ENCODE assay signal across 2 cellular contexts in the genomic region with DNA sequence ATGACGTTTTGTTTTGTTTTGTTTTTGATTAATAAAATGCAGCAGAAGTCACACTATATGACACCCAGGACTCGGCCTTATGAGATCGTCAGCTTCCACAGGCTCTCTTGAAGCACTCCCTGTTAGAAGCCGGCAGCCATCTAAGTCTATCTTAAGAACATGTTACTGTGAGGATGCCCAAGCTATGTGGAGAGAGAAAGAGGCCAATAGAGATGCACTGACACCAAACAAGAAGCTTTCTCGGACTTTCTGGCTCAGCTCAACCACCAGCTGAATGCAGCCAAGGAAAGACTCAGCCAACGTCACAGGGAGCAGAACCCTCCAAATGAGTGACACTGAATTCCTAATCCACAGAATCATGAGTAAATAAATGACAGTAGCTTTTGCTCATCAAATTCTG.
TF ChIP-seq lines count a peak whose summit lies in the region.

No MANE protein-coding gene starts in this region.

TF ChIP-seq in A549, 52 proteins besides CTCF, POLR2A, EP300 and RAD21:
- TF ChIP-seq FOXS1 (CRISPR knock-in tag; IDR thresholded peaks at IDR 0.05) (no peak), TFCP2L1 (CRISPR knock-in tag; IDR thresholded peaks at IDR 0.05) (no peak), MAFK (IDR thresholded peaks at IDR 0.05; ENCODE audit: partially characterized antibody) (no peak), SMC3 (IDR thresholded peaks at IDR 0.05) (no peak)
- TF ChIP-seq, protein P1, sequence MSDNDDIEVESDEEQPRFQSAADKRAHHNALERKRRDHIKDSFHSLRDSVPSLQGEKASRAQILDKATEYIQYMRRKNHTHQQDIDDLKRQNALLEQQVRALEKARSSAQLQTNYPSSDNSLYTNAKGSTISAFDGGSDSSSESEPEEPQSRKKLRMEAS (IDR thresholded peaks at IDR 0.05) = no peak

TF ChIP-seq in IMR-90, 13 proteins besides CTCF, POLR2A, EP300 and RAD21:
- TF ChIP-seq, protein P2, sequence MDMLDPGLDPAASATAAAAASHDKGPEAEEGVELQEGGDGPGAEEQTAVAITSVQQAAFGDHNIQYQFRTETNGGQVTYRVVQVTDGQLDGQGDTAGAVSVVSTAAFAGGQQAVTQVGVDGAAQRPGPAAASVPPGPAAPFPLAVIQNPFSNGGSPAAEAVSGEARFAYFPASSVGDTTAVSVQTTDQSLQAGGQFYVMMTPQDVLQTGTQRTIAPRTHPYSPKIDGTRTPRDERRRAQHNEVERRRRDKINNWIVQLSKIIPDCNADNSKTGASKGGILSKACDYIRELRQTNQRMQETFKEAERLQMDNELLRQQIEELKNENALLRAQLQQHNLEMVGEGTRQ (IDR thresholded peaks at IDR 0.05; ENCODE audit: low read depth, low read length) = no peak
- no peak for TF ChIP-seq MAZ (IDR thresholded peaks at IDR 0.05; ENCODE audit: borderline replicate concordance, low read depth, low read length)
- TF ChIP-seq FOS (IDR thresholded peaks at IDR 0.05; ENCODE audit: low read depth, low read length) = no peak
- TF ChIP-seq NFE2L2 (IDR thresholded peaks at IDR 0.05; ENCODE audit: low read depth, low read length) = no peak
- no peak for TF ChIP-seq BHLHE40 (IDR thresholded peaks at IDR 0.05; ENCODE audit: low read depth, low read length)
- no peak for TF ChIP-seq MAFK (IDR thresholded peaks at IDR 0.05; ENCODE audit: low read depth, low read length)
- no peak for TF ChIP-seq RFX5 (IDR thresholded peaks at IDR 0.05; ENCODE audit: low read depth, low read length)
- no peak for TF ChIP-seq SMC3 (IDR thresholded peaks at IDR 0.05; ENCODE audit: low read depth, low read length)
- TF ChIP-seq, protein P3, sequence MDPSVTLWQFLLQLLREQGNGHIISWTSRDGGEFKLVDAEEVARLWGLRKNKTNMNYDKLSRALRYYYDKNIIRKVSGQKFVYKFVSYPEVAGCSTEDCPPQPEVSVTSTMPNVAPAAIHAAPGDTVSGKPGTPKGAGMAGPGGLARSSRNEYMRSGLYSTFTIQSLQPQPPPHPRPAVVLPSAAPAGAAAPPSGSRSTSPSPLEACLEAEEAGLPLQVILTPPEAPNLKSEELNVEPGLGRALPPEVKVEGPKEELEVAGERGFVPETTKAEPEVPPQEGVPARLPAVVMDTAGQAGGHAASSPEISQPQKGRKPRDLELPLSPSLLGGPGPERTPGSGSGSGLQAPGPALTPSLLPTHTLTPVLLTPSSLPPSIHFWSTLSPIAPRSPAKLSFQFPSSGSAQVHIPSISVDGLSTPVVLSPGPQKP (IDR thresholded peaks at IDR 0.05; ENCODE audit: borderline replicate concordance, low read depth, low read length) = no peak
- no peak for TF ChIP-seq RCOR1 (IDR thresholded peaks at IDR 0.05; ENCODE audit: insufficient replicate concordance, low read length)
- no peak for TF ChIP-seq CEBPB (IDR thresholded peaks at IDR 0.05; ENCODE audit: low read depth, low read length)
- no peak for TF ChIP-seq CHD1 (IDR thresholded peaks at IDR 0.05; ENCODE audit: low read depth, low read length)
